In genomic region chr4:188534917-188535316, GRCh38 we compare ENCODE assay signal across 1 cellular context.
TF ChIP-seq lines count a peak whose summit lies in the region.

No MANE protein-coding gene starts in this region.

TF ChIP-seq in HepG2, 621 proteins besides CTCF, POLR2A, EP300 and RAD21 (continued from another document):
- no peak for TF ChIP-seq ZBTB49 (CRISPR knock-in tag; IDR thresholded peaks at IDR 0.05; ENCODE audit: borderline replicate concordance)
- TF ChIP-seq, protein P1, sequence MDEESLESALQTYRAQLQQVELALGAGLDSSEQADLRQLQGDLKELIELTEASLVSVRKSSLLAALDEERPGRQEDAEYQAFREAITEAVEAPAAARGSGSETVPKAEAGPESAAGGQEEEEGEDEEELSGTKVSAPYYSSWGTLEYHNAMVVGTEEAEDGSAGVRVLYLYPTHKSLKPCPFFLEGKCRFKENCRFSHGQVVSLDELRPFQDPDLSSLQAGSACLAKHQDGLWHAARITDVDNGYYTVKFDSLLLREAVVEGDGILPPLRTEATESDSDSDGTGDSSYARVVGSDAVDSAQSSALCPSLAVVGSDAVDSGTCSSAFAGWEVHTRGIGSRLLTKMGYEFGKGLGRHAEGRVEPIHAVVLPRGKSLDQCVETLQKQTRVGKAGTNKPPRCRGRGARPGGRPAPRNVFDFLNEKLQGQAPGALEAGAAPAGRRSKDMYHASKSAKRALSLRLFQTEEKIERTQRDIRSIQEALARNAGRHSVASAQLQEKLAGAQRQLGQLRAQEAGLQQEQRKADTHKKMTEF (CRISPR knock-in tag; IDR thresholded peaks at IDR 0.05) = no peak
- TF ChIP-seq ZNF781 (CRISPR knock-in tag; IDR thresholded peaks at IDR 0.05; ENCODE audit: borderline replicate concordance, not compliant biosample characterization) = no peak
- no peak for TF ChIP-seq ARNT (IDR thresholded peaks at IDR 0.05)
- TF ChIP-seq ZNF800 (CRISPR knock-in tag; IDR thresholded peaks at IDR 0.05) = no peak
- peak; percentile 19; the same call in 1 of the 2 replicates for TF ChIP-seq TCF7 (IDR thresholded peaks at IDR 0.05; ENCODE audit: low read depth)
- TF ChIP-seq SSRP1 (CRISPR knock-in tag; IDR thresholded peaks at IDR 0.05) = no peak
